In the genomic region with DNA sequence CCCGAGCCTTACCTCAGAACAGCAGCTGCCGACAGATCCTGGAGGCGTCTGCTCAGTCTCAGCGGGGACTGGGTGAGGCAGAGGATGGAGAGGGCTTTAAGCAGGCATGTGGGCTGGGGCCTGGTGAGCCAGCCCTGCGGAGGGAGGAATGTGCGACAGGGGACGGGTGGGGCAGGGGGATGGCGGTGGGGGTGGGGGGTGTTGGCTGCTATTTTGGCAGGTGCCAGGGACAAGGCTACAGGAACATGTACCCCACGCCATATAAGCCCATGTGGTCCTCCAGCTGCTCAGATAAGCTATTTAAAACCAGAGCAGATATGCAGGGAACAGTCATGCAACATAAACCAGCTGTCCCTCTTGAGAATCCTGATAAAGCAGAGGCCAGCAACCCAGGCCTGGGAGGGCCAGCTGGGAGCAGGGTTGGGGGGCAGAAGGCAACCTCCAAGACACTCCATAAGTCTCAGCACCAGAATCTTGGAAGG, we compare ENCODE assay signal across 1 cellular context.
TF ChIP-seq lines count a peak whose summit lies in the region.

A gene (minus strand): TSS at position 70 of the 482 bp plus-strand sequence. CDS start 4,426 bp downstream, outside the sequence.

TF ChIP-seq in WTC11, 78 proteins besides CTCF, POLR2A, EP300 and RAD21 (continued from another document):
- TF ChIP-seq, protein P1, sequence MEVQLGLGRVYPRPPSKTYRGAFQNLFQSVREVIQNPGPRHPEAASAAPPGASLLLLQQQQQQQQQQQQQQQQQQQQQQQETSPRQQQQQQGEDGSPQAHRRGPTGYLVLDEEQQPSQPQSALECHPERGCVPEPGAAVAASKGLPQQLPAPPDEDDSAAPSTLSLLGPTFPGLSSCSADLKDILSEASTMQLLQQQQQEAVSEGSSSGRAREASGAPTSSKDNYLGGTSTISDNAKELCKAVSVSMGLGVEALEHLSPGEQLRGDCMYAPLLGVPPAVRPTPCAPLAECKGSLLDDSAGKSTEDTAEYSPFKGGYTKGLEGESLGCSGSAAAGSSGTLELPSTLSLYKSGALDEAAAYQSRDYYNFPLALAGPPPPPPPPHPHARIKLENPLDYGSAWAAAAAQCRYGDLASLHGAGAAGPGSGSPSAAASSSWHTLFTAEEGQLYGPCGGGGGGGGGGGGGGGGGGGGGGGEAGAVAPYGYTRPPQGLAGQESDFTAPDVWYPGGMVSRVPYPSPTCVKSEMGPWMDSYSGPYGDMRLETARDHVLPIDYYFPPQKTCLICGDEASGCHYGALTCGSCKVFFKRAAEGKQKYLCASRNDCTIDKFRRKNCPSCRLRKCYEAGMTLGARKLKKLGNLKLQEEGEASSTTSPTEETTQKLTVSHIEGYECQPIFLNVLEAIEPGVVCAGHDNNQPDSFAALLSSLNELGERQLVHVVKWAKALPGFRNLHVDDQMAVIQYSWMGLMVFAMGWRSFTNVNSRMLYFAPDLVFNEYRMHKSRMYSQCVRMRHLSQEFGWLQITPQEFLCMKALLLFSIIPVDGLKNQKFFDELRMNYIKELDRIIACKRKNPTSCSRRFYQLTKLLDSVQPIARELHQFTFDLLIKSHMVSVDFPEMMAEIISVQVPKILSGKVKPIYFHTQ (CRISPR knock-in tag; IDR thresholded peaks at IDR 0.05), result no peak
- no peak for TF ChIP-seq ZNF416 (CRISPR knock-in tag; IDR thresholded peaks at IDR 0.05)
- no peak for TF ChIP-seq GABPB1 (CRISPR knock-in tag; IDR thresholded peaks at IDR 0.05)
- no peak for TF ChIP-seq GTF2I (CRISPR knock-in tag; conservative IDR thresholded peaks at IDR 0.05)
- TF ChIP-seq KAT7 (CRISPR knock-in tag; IDR thresholded peaks at IDR 0.05; ENCODE audit: borderline replicate concordance), result no peak
- no peak for TF ChIP-seq ZNF317 (CRISPR knock-in tag; IDR thresholded peaks at IDR 0.05; ENCODE audit: borderline replicate concordance, low read depth)
- TF ChIP-seq IRF2 (CRISPR knock-in tag; IDR thresholded peaks at IDR 0.05; ENCODE audit: borderline replicate concordance, low read depth), result no peak
- TF ChIP-seq, protein P2, sequence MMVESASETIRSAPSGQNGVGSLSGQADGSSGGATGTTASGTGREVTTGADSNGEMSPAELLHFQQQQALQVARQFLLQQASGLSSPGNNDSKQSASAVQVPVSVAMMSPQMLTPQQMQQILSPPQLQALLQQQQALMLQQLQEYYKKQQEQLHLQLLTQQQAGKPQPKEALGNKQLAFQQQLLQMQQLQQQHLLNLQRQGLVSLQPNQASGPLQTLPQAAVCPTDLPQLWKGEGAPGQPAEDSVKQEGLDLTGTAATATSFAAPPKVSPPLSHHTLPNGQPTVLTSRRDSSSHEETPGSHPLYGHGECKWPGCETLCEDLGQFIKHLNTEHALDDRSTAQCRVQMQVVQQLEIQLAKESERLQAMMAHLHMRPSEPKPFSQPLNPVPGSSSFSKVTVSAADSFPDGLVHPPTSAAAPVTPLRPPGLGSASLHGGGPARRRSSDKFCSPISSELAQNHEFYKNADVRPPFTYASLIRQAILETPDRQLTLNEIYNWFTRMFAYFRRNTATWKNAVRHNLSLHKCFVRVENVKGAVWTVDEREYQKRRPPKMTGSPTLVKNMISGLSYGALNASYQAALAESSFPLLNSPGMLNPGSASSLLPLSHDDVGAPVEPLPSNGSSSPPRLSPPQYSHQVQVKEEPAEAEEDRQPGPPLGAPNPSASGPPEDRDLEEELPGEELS (CRISPR knock-in tag; IDR thresholded peaks at IDR 0.05), result no peak
- no peak for TF ChIP-seq RORB (CRISPR knock-in tag; IDR thresholded peaks at IDR 0.05)
TF ChIP-seq in WTC11: peak in this region for 0.
